1 cellular context compared by ENCODE assay signal in genomic region chr5:5017827-5018559, GRCh38.
TF ChIP-seq lines count a peak whose summit lies in the region.

No MANE protein-coding gene starts in this region.

TF ChIP-seq in SK-N-SH treated with all-trans-retinoic acid at 6 μM for 48 hours, 23 proteins besides CTCF, POLR2A, EP300 and RAD21 (continued from another document):
- TF ChIP-seq POU6F1 (CRISPR knock-in tag; IDR thresholded peaks at IDR 0.05; ENCODE audit: borderline replicate concordance, low read depth) = no peak
- no peak for TF ChIP-seq OSR1 (CRISPR knock-in tag; IDR thresholded peaks at IDR 0.05)
- no peak for TF ChIP-seq ZC3H10 (CRISPR knock-in tag; IDR thresholded peaks at IDR 0.05)
- TF ChIP-seq CREB5 (CRISPR knock-in tag; IDR thresholded peaks at IDR 0.05; ENCODE audit: low read depth) = no peak
